In genomic region chr17:70128727-70129238, GRCh38 we compare ENCODE assay signal across 1 cellular context.
TF ChIP-seq lines count a peak whose summit lies in the region.

No MANE protein-coding gene starts in this region.

TF ChIP-seq in K562, 482 proteins besides CTCF, POLR2A, EP300 and RAD21 (continued from another document and continues in another):
- TF ChIP-seq BRCA1 (IDR thresholded peaks at IDR 0.05) (no peak), BRCA1 (CRISPR knock-in tag; IDR thresholded peaks at IDR 0.05) (no peak), TCF3 (CRISPR knock-in tag; IDR thresholded peaks at IDR 0.05) (peak; percentile 38; the same call in 1 of the 2 replicates), HMG20A (CRISPR knock-in tag; conservative IDR thresholded peaks at IDR 0.05) (no peak), NFATC3 (IDR thresholded peaks at IDR 0.05) (no peak), HDAC8 (tag; IDR thresholded peaks at IDR 0.05) (no peak), VEZF1 (CRISPR knock-in tag; IDR thresholded peaks at IDR 0.05) (peak; percentile 62), ZNF584 (CRISPR knock-in tag; IDR thresholded peaks at IDR 0.05; ENCODE audit: low read depth) (no peak), ZNF764 (CRISPR knock-in tag; IDR thresholded peaks at IDR 0.05; ENCODE audit: low read depth) (no peak), ZNF3 (CRISPR knock-in tag; IDR thresholded peaks at IDR 0.05) (no peak), HNRNPK (IDR thresholded peaks at IDR 0.05; ENCODE audit: low read depth, low read length, poor library complexity, severe bottlenecking) (no peak), ZBTB7A (IDR thresholded peaks at IDR 0.05; ENCODE audit: borderline replicate concordance, control insufficient read depth, low read depth, low read length) (no peak), ATF6 (CRISPR knock-in tag; IDR thresholded peaks at IDR 0.05) (no peak), CEBPZ (IDR thresholded peaks at IDR 0.05; ENCODE audit: borderline replicate concordance, low read depth, low read length) (no peak), SRF (CRISPR knock-in tag; IDR thresholded peaks at IDR 0.05) (peak in 1 of 2 experiments; percentile 33; a peak in 1 of 4 replicates), PBX2 (CRISPR knock-in tag; IDR thresholded peaks at IDR 0.05; ENCODE audit: low read depth) (no peak), PBX2 (tag; conservative IDR thresholded peaks at IDR 0.05; ENCODE audit: low read depth) (no peak), ARID2 (IDR thresholded peaks at IDR 0.05) (no peak), ZNF263 (CRISPR knock-in tag; IDR thresholded peaks at IDR 0.05; ENCODE audit: borderline replicate concordance) (no peak), RAD51 (IDR thresholded peaks at IDR 0.05; ENCODE audit: borderline replicate concordance, low read depth) (no peak), DPF2 (IDR thresholded peaks at IDR 0.05) (peak; percentile 28; the same call in 1 of the 2 replicates), GTF2F1 (IDR thresholded peaks at IDR 0.05; ENCODE audit: low read depth, low read length) (no peak), STAG1 (CRISPR knock-in tag; IDR thresholded peaks at IDR 0.05; ENCODE audit: borderline replicate concordance) (no peak), ZBTB17 (CRISPR knock-in tag; IDR thresholded peaks at IDR 0.05) (no peak), ERF (CRISPR knock-in tag; IDR thresholded peaks at IDR 0.05) (no peak), NUFIP1 (IDR thresholded peaks at IDR 0.05; ENCODE audit: partially characterized antibody) (no peak), FOXJ3 (CRISPR knock-in tag; IDR thresholded peaks at IDR 0.05) (no peak), HINFP (tag; conservative IDR thresholded peaks at IDR 0.05; ENCODE audit: low read depth) (no peak), SMARCA5 (IDR thresholded peaks at IDR 0.05) (no peak), ZNF609 (CRISPR knock-in tag; IDR thresholded peaks at IDR 0.05; ENCODE audit: borderline replicate concordance) (no peak), BCLAF1 (IDR thresholded peaks at IDR 0.05; ENCODE audit: borderline replicate concordance in 1 of 2, control insufficient read depth in 1 of 2, low read depth in 2 of 2, low read length in 1 of 2) (no peak), HDGF (IDR thresholded peaks at IDR 0.05) (no peak), TAF7 (tag; IDR thresholded peaks at IDR 0.05) (peak; percentile 79), MAZ (CRISPR knock-in tag; conservative IDR thresholded peaks at IDR 0.05 in 1 of 2, IDR thresholded peaks at IDR 0.05 in 1 of 2) (peak in 1 of 2 experiments; percentile 57; a peak in 1 of 4 replicates), SIX5 (IDR thresholded peaks at IDR 0.05; ENCODE audit: borderline replicate concordance in 1 of 2, insufficient read depth in 1 of 2, low read depth in 1 of 2, low read length in 2 of 2) (no peak), YY1 (IDR thresholded peaks at IDR 0.05; ENCODE audit: borderline replicate concordance in 1 of 3, control insufficient read depth in 1 of 3, extremely low read depth in 1 of 3, insufficient read depth in 3 of 3, insufficient read length in 1 of 3, insufficient replicate concordance in 2 of 3, low read depth in 1 of 3, low read length in 2 of 3) (peak; percentile 18 to 87 (median 50)), RFX5 (IDR thresholded peaks at IDR 0.05; ENCODE audit: low read depth, low read length) (no peak), NFYB (IDR thresholded peaks at IDR 0.05; ENCODE audit: extremely low read depth, insufficient read length) (no peak), ZBTB5 (IDR thresholded peaks at IDR 0.05) (no peak)
